Comparison of ENCODE assay signal across 8 cellular contexts in genomic region chr12:55817352-55818139, GRCh38.
DNase-seq lines count a peak whose midpoint lies in the region; ATAC-seq lines count a peak whose summit lies in the region.

ORMDL2 (plus strand) TSS chr12:55818041; CDS start chr12:55819000, 959 bp downstream.
SARNP (minus strand) TSS chr12:55817724; CDS start chr12:55817701, 23 bp downstream.

- H3K9me3 Mint-ChIP-seq in central memory CD8-positive, alpha-beta T cell = no peaks in the 10 kb centered on the region

- no peak within 1 kb of the TSS for H3K4me3 Mint-ChIP-seq in central memory CD8-positive, alpha-beta T cell

- no peak within 1 kb of the TSS for H3K27ac Mint-ChIP-seq in central memory CD8-positive, alpha-beta T cell (ENCODE audit: low read depth)

- H3K36me3 Mint-ChIP-seq in central memory CD8-positive, alpha-beta T cell (ENCODE audit: insufficient read depth) = peaks cover 33% of the 10 kb centered on the region

- peaks cover 26% of the 10 kb centered on the region for H3K4me1 Mint-ChIP-seq in central memory CD8-positive, alpha-beta T cell

- H3K27me3 Mint-ChIP-seq in central memory CD8-positive, alpha-beta T cell = no peaks in the 10 kb centered on the region

- peak; percentile 98 for ATAC-seq in GM19043 (IDR thresholded peaks at IDR 0.05; ENCODE audit: low read depth, unreplicated experiment)
- peak; percentile 98 for ATAC-seq in HG03354 (IDR thresholded peaks at IDR 0.05; ENCODE audit: poor library complexity, severe bottlenecking, unreplicated experiment)
- ATAC-seq in central memory CD8-positive, alpha-beta T cell (replicated peaks; ENCODE audit: extremely low read depth, poor library complexity, severe bottlenecking) = peak; percentile 92

- peak; percentile 97 for DNase-seq in AG20443 (ENCODE audit: low spot score)
- peak; percentile 99 for DNase-seq in NCI-H446 (lab: John Stamatoyannopoulos, UW)
- peak; percentile 96 for DNase-seq in activated CD4-positive, CD25-positive, alpha-beta regulatory T cell treated with anti-CD3 and anti-CD28 coated beads, Interleukin-2, amount 50 U/mL, for 16 hours (ENCODE audit: low read depth, low spot score)
- DNase-seq in central memory CD8-positive, alpha-beta T cell (ENCODE audit: low spot score in 2 of 2) = peak; percentile 82 to 98
- DNase-seq in iris pigment epithelial cell (ENCODE audit: low read depth) = peak; percentile 100
- DNase-seq in stimulated activated CD4-positive, alpha-beta T cell treated with anti-CD3 and anti-CD28 coated beads, Interleukin-12 subunit alpha, Interleukin-12 subunit beta, amount 100 ng/mL, for 24 hours (ENCODE audit: low read depth in 2 of 2) = peak; percentile 91 to 92

Comparison
In these comparisons a context has a peak if more than half of its experiments do, and no peak if none do; other contexts are left out.
1. Peak in every context shown above with its lines: DNase-seq and ATAC-seq.